Comparison of ENCODE assay signal across 2 cellular contexts in genomic region chr17:59454633-59455105, GRCh38.
TF ChIP-seq lines count a peak whose summit lies in the region.

No MANE protein-coding gene starts in this region.

TF ChIP-seq in HepG2, 621 proteins besides CTCF, POLR2A, EP300 and RAD21 (continues in another document):
- TF ChIP-seq, protein P1, sequence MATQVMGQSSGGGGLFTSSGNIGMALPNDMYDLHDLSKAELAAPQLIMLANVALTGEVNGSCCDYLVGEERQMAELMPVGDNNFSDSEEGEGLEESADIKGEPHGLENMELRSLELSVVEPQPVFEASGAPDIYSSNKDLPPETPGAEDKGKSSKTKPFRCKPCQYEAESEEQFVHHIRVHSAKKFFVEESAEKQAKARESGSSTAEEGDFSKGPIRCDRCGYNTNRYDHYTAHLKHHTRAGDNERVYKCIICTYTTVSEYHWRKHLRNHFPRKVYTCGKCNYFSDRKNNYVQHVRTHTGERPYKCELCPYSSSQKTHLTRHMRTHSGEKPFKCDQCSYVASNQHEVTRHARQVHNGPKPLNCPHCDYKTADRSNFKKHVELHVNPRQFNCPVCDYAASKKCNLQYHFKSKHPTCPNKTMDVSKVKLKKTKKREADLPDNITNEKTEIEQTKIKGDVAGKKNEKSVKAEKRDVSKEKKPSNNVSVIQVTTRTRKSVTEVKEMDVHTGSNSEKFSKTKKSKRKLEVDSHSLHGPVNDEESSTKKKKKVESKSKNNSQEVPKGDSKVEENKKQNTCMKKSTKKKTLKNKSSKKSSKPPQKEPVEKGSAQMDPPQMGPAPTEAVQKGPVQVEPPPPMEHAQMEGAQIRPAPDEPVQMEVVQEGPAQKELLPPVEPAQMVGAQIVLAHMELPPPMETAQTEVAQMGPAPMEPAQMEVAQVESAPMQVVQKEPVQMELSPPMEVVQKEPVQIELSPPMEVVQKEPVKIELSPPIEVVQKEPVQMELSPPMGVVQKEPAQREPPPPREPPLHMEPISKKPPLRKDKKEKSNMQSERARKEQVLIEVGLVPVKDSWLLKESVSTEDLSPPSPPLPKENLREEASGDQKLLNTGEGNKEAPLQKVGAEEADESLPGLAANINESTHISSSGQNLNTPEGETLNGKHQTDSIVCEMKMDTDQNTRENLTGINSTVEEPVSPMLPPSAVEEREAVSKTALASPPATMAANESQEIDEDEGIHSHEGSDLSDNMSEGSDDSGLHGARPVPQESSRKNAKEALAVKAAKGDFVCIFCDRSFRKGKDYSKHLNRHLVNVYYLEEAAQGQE (IDR thresholded peaks at IDR 0.05; ENCODE audit: borderline replicate concordance in 1 of 2, low read depth in 1 of 2, low read length in 2 of 2): 0 out of 4 replicates have a peak, but pooled peaks of 1 of the 2 experiments have one; percentile 12
- TF ChIP-seq ZNF879 (CRISPR knock-in tag; IDR thresholded peaks at IDR 0.05) (no peak), ZNF607 (CRISPR knock-in tag; IDR thresholded peaks at IDR 0.05; ENCODE audit: borderline replicate concordance) (no peak), ZBTB42 (CRISPR knock-in tag; IDR thresholded peaks at IDR 0.05) (0 out of 2 replicates have a peak, but pooled peaks have one; percentile 59), RAD51 (IDR thresholded peaks at IDR 0.05; ENCODE audit: borderline replicate concordance) (no peak), WIZ (CRISPR knock-in tag; IDR thresholded peaks at IDR 0.05) (0 out of 2 replicates have a peak, but pooled peaks have one; percentile 50), ZNF737 (CRISPR knock-in tag; IDR thresholded peaks at IDR 0.05; ENCODE audit: borderline replicate concordance) (0 out of 2 replicates have a peak, but pooled peaks have one; percentile 21), KDM2A (CRISPR knock-in tag; IDR thresholded peaks at IDR 0.05; ENCODE audit: borderline replicate concordance, low read depth) (no peak), PHF21A (CRISPR knock-in tag; IDR thresholded peaks at IDR 0.05) (0 out of 2 replicates have a peak, but pooled peaks have one; percentile 15), ZFY (CRISPR knock-in tag; IDR thresholded peaks at IDR 0.05) (no peak), PHF8 (CRISPR knock-in tag; IDR thresholded peaks at IDR 0.05) (no peak), MYPOP (CRISPR knock-in tag; IDR thresholded peaks at IDR 0.05) (0 out of 2 replicates have a peak, but pooled peaks have one; percentile 30)
- TF ChIP-seq, protein P2, sequence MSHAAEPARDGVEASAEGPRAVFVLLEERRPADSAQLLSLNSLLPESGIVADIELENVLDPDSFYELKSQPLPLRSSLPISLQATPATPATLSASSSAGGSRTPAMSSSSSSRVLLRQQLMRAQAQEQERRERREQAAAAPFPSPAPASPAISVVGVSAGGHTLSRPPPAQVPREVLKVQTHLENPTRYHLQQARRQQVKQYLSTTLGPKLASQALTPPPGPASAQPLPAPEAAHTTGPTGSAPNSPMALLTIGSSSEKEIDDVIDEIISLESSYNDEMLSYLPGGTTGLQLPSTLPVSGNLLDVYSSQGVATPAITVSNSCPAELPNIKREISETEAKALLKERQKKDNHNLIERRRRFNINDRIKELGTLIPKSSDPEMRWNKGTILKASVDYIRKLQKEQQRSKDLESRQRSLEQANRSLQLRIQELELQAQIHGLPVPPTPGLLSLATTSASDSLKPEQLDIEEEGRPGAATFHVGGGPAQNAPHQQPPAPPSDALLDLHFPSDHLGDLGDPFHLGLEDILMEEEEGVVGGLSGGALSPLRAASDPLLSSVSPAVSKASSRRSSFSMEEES (CRISPR knock-in tag; IDR thresholded peaks at IDR 0.05): no peak
- TF ChIP-seq, protein P3, sequence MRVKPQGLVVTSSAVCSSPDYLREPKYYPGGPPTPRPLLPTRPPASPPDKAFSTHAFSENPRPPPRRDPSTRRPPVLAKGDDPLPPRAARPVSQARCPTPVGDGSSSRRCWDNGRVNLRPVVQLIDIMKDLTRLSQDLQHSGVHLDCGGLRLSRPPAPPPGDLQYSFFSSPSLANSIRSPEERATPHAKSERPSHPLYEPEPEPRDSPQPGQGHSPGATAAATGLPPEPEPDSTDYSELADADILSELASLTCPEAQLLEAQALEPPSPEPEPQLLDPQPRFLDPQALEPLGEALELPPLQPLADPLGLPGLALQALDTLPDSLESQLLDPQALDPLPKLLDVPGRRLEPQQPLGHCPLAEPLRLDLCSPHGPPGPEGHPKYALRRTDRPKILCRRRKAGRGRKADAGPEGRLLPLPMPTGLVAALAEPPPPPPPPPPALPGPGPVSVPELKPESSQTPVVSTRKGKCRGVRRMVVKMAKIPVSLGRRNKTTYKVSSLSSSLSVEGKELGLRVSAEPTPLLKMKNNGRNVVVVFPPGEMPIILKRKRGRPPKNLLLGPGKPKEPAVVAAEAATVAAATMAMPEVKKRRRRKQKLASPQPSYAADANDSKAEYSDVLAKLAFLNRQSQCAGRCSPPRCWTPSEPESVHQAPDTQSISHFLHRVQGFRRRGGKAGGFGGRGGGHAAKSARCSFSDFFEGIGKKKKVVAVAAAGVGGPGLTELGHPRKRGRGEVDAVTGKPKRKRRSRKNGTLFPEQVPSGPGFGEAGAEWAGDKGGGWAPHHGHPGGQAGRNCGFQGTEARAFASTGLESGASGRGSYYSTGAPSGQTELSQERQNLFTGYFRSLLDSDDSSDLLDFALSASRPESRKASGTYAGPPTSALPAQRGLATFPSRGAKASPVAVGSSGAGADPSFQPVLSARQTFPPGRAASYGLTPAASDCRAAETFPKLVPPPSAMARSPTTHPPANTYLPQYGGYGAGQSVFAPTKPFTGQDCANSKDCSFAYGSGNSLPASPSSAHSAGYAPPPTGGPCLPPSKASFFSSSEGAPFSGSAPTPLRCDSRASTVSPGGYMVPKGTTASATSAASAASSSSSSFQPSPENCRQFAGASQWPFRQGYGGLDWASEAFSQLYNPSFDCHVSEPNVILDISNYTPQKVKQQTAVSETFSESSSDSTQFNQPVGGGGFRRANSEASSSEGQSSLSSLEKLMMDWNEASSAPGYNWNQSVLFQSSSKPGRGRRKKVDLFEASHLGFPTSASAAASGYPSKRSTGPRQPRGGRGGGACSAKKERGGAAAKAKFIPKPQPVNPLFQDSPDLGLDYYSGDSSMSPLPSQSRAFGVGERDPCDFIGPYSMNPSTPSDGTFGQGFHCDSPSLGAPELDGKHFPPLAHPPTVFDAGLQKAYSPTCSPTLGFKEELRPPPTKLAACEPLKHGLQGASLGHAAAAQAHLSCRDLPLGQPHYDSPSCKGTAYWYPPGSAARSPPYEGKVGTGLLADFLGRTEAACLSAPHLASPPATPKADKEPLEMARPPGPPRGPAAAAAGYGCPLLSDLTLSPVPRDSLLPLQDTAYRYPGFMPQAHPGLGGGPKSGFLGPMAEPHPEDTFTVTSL (CRISPR knock-in tag; IDR thresholded peaks at IDR 0.05; ENCODE audit: borderline replicate concordance): 0 out of 2 replicates have a peak, but pooled peaks have one; percentile 18

TF ChIP-seq in H1, 55 proteins besides CTCF, POLR2A, EP300 and RAD21:
- TF ChIP-seq CTBP2 (IDR thresholded peaks at IDR 0.05; ENCODE audit: borderline replicate concordance, insufficient read depth, insufficient read length, low read length) (no peak), TCF12 (IDR thresholded peaks at IDR 0.05; ENCODE audit: low read depth, low read length) (no peak), SAP30 (IDR thresholded peaks at IDR 0.05; ENCODE audit: insufficient read depth, insufficient replicate concordance, low read length) (no peak), MAFK (IDR thresholded peaks at IDR 0.05; ENCODE audit: low read depth, low read length) (no peak)
